Comparison of ENCODE assay signal across 12 cellular contexts in genomic region chr15:81329446-81329845, GRCh38. TPM values are rescaled to one million over a fixed set of nuclear protein-coding genes. Genes with fewer than 3 reads are reported as not detected.
"Had no signal": no experiment of that assay in that cellular context is flagged by ENCODE, and none has a peak within 500 bp of the region (broad histone marks: within the 10 kb centered on the region; RNA-seq: fewer than 3 reads in every experiment).

No MANE protein-coding gene starts in this region.

- H3K4me2 ChIP-seq: KMS-11 had no signal

- H3K36me3 ChIP-seq: HAP-1 had no signal

- DNase-seq: GM23248, GOT3, H7, Karpas-422, KBM-7 had no signal

- H3K9me3 ChIP-seq: HAP-1 had no signal

- ATAC-seq: HCT116, HepG2 had no signal

- H3K9ac ChIP-seq: GM23248, KMS-11 had no signal

- H3K4me1 ChIP-seq: HAP-1 had no signal

- H3K27ac ChIP-seq: GM23248, HL-60, KMS-11 had no signal

- H3K4me3 ChIP-seq: GM23248, HAP-1 had no signal

- H2AFZ ChIP-seq: GM23248 had no signal

RNA-seq across cellular contexts. Expression of gene TMC3, which starts 44.6 kb away (rescaled TPM):
- total RNA-seq: GM23248, H4, H7, HepG2, HT1080 had no signal
- polyA plus RNA-seq: GM23248, HepG2 had no signal
